1 cellular context compared by ENCODE assay signal in the genomic region with DNA sequence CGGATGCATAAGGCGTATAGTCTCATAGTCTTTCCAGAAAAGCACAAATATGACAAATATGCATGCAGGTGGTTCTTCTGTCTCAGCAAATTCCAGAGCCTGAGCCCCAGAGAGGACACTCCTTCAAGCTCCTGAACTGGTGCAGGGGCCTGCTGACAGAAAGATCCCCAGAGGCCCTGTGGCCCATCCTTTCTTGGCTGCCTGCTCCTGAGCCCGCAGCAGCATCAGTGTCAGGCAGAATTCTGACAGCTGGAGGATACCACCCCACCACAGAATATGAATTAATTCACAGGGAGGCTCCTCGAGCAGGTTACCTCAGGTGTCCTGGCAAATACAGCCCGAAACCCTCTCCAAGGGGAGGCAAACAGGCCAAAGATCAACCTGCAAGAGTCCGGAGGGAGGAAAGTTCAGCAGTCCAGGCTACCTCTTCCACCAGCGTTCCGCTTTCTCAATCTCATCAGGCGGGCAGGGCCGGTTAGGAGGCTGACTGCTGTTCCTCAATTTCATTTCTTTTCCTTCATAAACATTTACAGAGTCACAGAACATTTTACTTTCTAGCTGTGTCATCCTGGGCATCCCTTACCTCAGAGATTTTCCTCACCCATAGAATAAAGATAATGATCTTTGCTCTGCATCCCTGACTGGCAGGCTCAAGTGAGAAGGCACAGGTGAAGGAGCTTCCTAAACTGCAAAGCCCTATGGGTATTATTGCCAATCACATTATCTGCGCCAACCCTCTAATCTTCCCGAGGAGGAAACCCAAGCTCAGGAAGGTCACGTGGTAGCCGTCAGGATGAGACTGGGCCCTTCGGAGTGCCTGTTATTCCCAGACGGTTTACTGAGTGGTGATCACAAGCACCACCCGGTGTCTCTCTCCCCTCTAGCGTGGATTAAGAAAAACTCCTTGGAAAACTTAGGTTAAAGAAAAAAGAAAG.
TF ChIP-seq lines count a peak whose summit lies in the region.

No MANE protein-coding gene starts in this region.

TF ChIP-seq in liver, 16 proteins besides CTCF, POLR2A, EP300 and RAD21 (continued from another document):
- TF ChIP-seq, protein P1, sequence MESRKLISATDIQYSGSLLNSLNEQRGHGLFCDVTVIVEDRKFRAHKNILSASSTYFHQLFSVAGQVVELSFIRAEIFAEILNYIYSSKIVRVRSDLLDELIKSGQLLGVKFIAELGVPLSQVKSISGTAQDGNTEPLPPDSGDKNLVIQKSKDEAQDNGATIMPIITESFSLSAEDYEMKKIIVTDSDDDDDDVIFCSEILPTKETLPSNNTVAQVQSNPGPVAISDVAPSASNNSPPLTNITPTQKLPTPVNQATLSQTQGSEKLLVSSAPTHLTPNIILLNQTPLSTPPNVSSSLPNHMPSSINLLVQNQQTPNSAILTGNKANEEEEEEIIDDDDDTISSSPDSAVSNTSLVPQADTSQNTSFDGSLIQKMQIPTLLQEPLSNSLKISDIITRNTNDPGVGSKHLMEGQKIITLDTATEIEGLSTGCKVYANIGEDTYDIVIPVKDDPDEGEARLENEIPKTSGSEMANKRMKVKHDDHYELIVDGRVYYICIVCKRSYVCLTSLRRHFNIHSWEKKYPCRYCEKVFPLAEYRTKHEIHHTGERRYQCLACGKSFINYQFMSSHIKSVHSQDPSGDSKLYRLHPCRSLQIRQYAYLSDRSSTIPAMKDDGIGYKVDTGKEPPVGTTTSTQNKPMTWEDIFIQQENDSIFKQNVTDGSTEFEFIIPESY (IDR thresholded peaks at IDR 0.05), result no peak
- TF ChIP-seq RXRA (IDR thresholded peaks at IDR 0.05), result peak; percentile 62 to 71
